Comparison of ENCODE assay signal across 10 cellular contexts in genomic region chr17:80760501-80760900, GRCh38.
DNase-seq lines count a peak whose midpoint lies in the region; ATAC-seq, FAIRE-seq and TF ChIP-seq lines count a peak whose summit lies in the region.
"Had no signal": no experiment of that assay in that cellular context is flagged by ENCODE, and none has a peak within 500 bp of the region (broad histone marks: within the 10 kb centered on the region; RNA-seq: fewer than 3 reads in every experiment).

No MANE protein-coding gene starts in this region.

- ATAC-seq in RWPE2 (ENCODE audit: low read depth) = peak; percentile 81
- no peak for ATAC-seq in GM19455 (IDR thresholded peaks at IDR 0.05; ENCODE audit: unreplicated experiment)
- ATAC-seq in WTC11 = no peak

- no peaks in the 10 kb centered on the region for H3K9me3 ChIP-seq in RWPE2 (ENCODE audit: severe bottlenecking)
- H3K9me3 ChIP-seq in keratinocyte (ENCODE audit: control insufficient read depth, low read depth, low read length) = no peaks in the 10 kb centered on the region
- no peaks in the 10 kb centered on the region for H3K9me3 ChIP-seq in right atrium auricular region

- no peak overlapping the region for H3K9ac ChIP-seq in keratinocyte (ENCODE audit: control insufficient read depth, extremely low read depth, insufficient read depth, low read length)

- no peaks in the 10 kb centered on the region for H3K9me3 Mint-ChIP-seq in WTC11
- H3K9me3 Mint-ChIP-seq: activated T-cell treated with anti-CD3 and anti-CD28 coated beads, Interleukin-2, amount 50 U/mL, for 4 hours had no signal

- peak; percentile 17 for FAIRE-seq in keratinocyte (lab: Jason Lieb, UNC)

- CTCF ChIA-PET in WTC11 (lab: Charles Lee) = interaction anchor here (1.0 to 1.1 kb wide), 2 partner anchors 13 to 19 kb away, joined by 3 to 6 read pairs; no protein-coding TSS in a partner anchor

- no peak for TF ChIP-seq CTCF in RWPE2 (IDR thresholded peaks at IDR 0.05; ENCODE audit: poor library complexity, severe bottlenecking)
- no peak for TF ChIP-seq CTCF in keratinocyte (optimal IDR thresholded peaks at IDR 0.05 in 1 of 3, IDR thresholded peaks at IDR 0.05 in 1 of 3, conservative IDR thresholded peaks at IDR 0.05 in 1 of 3; ENCODE audit: extremely low read depth in 1 of 3, insufficient read depth in 2 of 3, low read length in 3 of 3)
- no peak for TF ChIP-seq CTCF in right atrium auricular region (IDR thresholded peaks at IDR 0.05)
- TF ChIP-seq CTCF in WTC11 (IDR thresholded peaks at IDR 0.05) = no peak

- H3K4me2 ChIP-seq in keratinocyte (ENCODE audit: control insufficient read depth, extremely low read depth, insufficient read depth, low read depth, low read length) = peak overlapping the region; percentile 59

- peaks cover 4% of the 10 kb centered on the region for H3K9me1 ChIP-seq in keratinocyte (ENCODE audit: control insufficient read depth, extremely low read depth, insufficient read depth, low read length)

- H3K27ac ChIP-seq in RWPE2 (ENCODE audit: poor library complexity, severe bottlenecking) (peak overlapping the region; percentile 94), keratinocyte (ENCODE audit: control insufficient read depth, insufficient read depth, low read length) (peak overlapping the region; percentile 77), right atrium auricular region (no peak overlapping the region)

- no peak overlapping the region for H3K4me3 Mint-ChIP-seq in WTC11

- no peak overlapping the region for H3K4me3 ChIP-seq in RWPE2 (ENCODE audit: severe bottlenecking)
- no peak overlapping the region for H3K4me3 ChIP-seq in keratinocyte (ENCODE audit: control insufficient read depth in 2 of 3, extremely low read depth in 1 of 3, insufficient read depth in 2 of 3, low read depth in 1 of 3, low read length in 3 of 3)
- no peak overlapping the region for H3K4me3 ChIP-seq in right atrium auricular region

- dilution Hi-C loops in keratinocyte (cut with MboI; ENCODE audit: extremely low pct_ligation_motif_present, low sequenced_read_pairs) = no loop called here

- no peaks in the 10 kb centered on the region for H3K27me3 ChIP-seq in RWPE2 (ENCODE audit: insufficient read depth, poor library complexity, severe bottlenecking)
- H3K27me3 ChIP-seq in keratinocyte (ENCODE audit: control insufficient read depth, extremely low read depth, insufficient read depth, low read length) = no peaks in the 10 kb centered on the region
- no peaks in the 10 kb centered on the region for H3K27me3 ChIP-seq in right atrium auricular region

- H4K20me1 ChIP-seq in keratinocyte (ENCODE audit: control insufficient read depth, extremely low read depth, insufficient read depth, low read length) = no peaks in the 10 kb centered on the region

- H3K36me3 Mint-ChIP-seq in WTC11 = no peaks in the 10 kb centered on the region; the same call in 1 of the 2 replicates

- in situ Hi-C loops in Caki2 (cut with HindIII; ENCODE audit: low pct_unique_long_range_greater_than_20kb, low sequenced_read_pairs) = no loop called here

- H3K4me1 ChIP-seq in RWPE2 (ENCODE audit: insufficient read depth, poor library complexity, severe bottlenecking) (peaks cover 31% of the 10 kb centered on the region), keratinocyte (ENCODE audit: control insufficient read depth, extremely low read depth, insufficient read depth, low read length) (peaks cover 36% of the 10 kb centered on the region), right atrium auricular region (peaks cover 0 to 6% of the 10 kb centered on the region in 2 donors)

- POLR2A ChIA-PET in WTC11 (lab: Charles Lee) = no interaction called here

- no peak overlapping the region for H2AFZ ChIP-seq in keratinocyte (ENCODE audit: control insufficient read depth, low read length)

- H3K4me1 Mint-ChIP-seq in WTC11 = no peaks in the 10 kb centered on the region

- no peak overlapping the region for H3K27ac Mint-ChIP-seq in WTC11

- no peaks in the 10 kb centered on the region for H3K27me3 Mint-ChIP-seq in WTC11 (ENCODE audit: low read depth)

- DNase-seq in Caki2 (ENCODE audit: low read depth) (peak; percentile 20), NAMALWA (ENCODE audit: low spot score) (peak; percentile 68), RWPE2 (ENCODE audit: low spot score) (peak; percentile 82), keratinocyte (ENCODE audit: low read depth, low spot score) (peak; percentile 11), right atrium auricular region (ENCODE audit: low spot score) (no peak), WTC11 (ENCODE audit: low spot score) (no peak)
- no peak for DNase-seq in effector CD8-positive, alpha-beta T cell (lab: John Stamatoyannopoulos, UW)
- DNase-seq: activated T-cell treated with anti-CD3 and anti-CD28 coated beads, Interleukin-2, amount 50 U/mL, for 4 hours; stimulated activated CD4-positive, alpha-beta T cell treated with anti-CD3 and anti-CD28 coated beads, Interleukin-2, amount 100 ng/mL, for 48 hours had no signal

- H3K36me3 ChIP-seq in RWPE2 (ENCODE audit: low read depth) (peaks cover 13% of the 10 kb centered on the region; the same call in 1 of the 2 replicates), keratinocyte (ENCODE audit: control insufficient read depth in 2 of 2, extremely low read depth in 1 of 2, insufficient read depth in 2 of 2, low read length in 2 of 2) (peaks cover 2 to 7% of the 10 kb centered on the region in 2 experiments), right atrium auricular region (no peaks in the 10 kb centered on the region)

- H3K79me2 ChIP-seq in keratinocyte (ENCODE audit: control insufficient read depth, insufficient read depth, low read length) = peaks cover 2% of the 10 kb centered on the region

TF ChIP-seq in WTC11, 78 proteins besides CTCF, POLR2A, EP300 and RAD21 (continues in another document):
- no peak for TF ChIP-seq HMGA2 (CRISPR knock-in tag; IDR thresholded peaks at IDR 0.05)
- TF ChIP-seq FOXK1 (CRISPR knock-in tag; IDR thresholded peaks at IDR 0.05) = no peak
- no peak for TF ChIP-seq MLX (CRISPR knock-in tag; IDR thresholded peaks at IDR 0.05)
- no peak for TF ChIP-seq ZNF532 (CRISPR knock-in tag; IDR thresholded peaks at IDR 0.05; ENCODE audit: borderline replicate concordance)
- TF ChIP-seq MXD4 (CRISPR knock-in tag; IDR thresholded peaks at IDR 0.05; ENCODE audit: borderline replicate concordance) = no peak
- no peak for TF ChIP-seq JAZF1 (CRISPR knock-in tag; IDR thresholded peaks at IDR 0.05)
- no peak for TF ChIP-seq ZNF219 (CRISPR knock-in tag; IDR thresholded peaks at IDR 0.05; ENCODE audit: borderline replicate concordance)
- TF ChIP-seq KAT7 (CRISPR knock-in tag; IDR thresholded peaks at IDR 0.05; ENCODE audit: borderline replicate concordance) = no peak
- no peak for TF ChIP-seq GTF2I (CRISPR knock-in tag; conservative IDR thresholded peaks at IDR 0.05)
- no peak for TF ChIP-seq GRHL2 (CRISPR knock-in tag; IDR thresholded peaks at IDR 0.05; ENCODE audit: insufficient replicate concordance, severe bottlenecking)
- TF ChIP-seq FOXP1 (CRISPR knock-in tag; IDR thresholded peaks at IDR 0.05; ENCODE audit: borderline replicate concordance) = no peak

Comparison
In these comparisons a context has a peak if more than half of its experiments do, and no peak if none do; other contexts are left out.
1. DNase-seq: peak in Caki2 (single experiment), NAMALWA (single experiment), RWPE2 (single experiment) and keratinocyte (single experiment); none in right atrium auricular region (single experiment), WTC11 (single experiment) and effector CD8-positive, alpha-beta T cell (single experiment).
2. H3K27ac ChIP-seq: peak in RWPE2 (single experiment) and keratinocyte (single experiment); none in right atrium auricular region (0 of 2).